In the genomic region with DNA sequence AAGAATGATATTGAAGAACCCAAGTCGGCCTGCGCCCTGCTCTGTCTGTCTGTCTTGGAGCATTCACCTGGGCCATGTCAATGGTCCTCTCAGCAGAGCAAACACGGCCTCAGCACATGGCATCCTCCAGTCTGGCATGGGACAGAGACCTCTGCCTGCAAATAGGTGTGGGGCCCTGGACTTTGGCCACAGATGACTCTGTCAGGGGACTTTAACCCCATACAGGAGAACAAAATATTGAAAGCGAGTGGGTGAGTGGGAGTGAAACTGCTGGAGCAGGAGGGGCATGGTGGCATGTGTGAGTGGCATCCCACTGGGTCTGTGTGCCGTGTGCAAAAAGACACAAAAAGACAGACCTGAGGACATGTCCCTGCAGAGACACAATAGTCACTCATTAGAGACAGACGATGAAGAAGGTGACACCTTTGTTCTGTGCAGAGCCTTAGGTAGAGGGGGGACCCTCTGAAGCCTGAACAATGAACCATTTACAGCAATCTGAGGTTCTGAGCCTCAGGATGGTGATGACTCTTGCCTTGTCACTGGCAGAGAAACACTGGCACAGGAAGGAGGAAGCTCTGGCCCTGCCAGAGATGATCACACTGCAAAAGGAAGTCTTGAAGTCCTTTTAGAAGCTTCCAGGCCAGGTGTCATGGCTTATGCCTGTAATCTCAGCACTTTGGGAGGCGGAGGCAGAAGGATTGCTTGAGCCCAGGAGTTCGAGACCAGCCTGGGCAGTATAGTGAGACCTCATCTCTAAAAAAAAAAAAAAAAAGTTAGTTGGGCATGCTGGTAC, we compare ENCODE assay signal across 12 cellular contexts. TPM values are rescaled to one million over a fixed set of nuclear protein-coding genes. Genes with fewer than 3 reads are reported as not detected.
A peak's percentile ranks its signal among the peaks of the same experiment; 100 is the strongest.
DNase-seq lines count a peak whose midpoint lies in the region; ATAC-seq and TF ChIP-seq lines count a peak whose summit lies in the region.
"Had no signal": no experiment of that assay in that cellular context is flagged by ENCODE, and none has a peak within 500 bp of the region (broad histone marks: within the 10 kb centered on the region; RNA-seq: fewer than 3 reads in every experiment).

No MANE protein-coding gene starts in this region.

- H3K79me1 ChIP-seq in trophoblast cell (ENCODE audit: low read length) = no peaks in the 10 kb centered on the region

- no peak for DNase-seq in activated naive CD8-positive, alpha-beta T cell treated with anti-CD3 and anti-CD28 coated beads, Interleukin-2, amount 10 ng/mL, durations not matched to agents 7 days and 5 days
- DNase-seq in mucosa of gallbladder (ENCODE audit: low spot score) (peak; percentile 43), trophoblast cell (no peak), COLO668 (lab: John Stamatoyannopoulos, UW; ENCODE audit: unreplicated experiment) (no peak), cortex of kidney (lab: John Stamatoyannopoulos, UW) (no peak)
- DNase-seq: activated gamma-delta T cell treated with Interleukin-2 at 50 U/mL for 16 hours, HFFc6, SJCRH30 had no signal

- POLR2A ChIA-PET in activated naive CD8-positive, alpha-beta T cell treated with anti-CD3 and anti-CD28 coated beads, Interleukin-2, amount 10 ng/mL, durations not matched to agents 7 days and 5 days (lab: Charles Lee) = interaction anchor here (0.6 to 2.7 kb wide), 4 partner anchors 27 to 319 kb away, joined by 3 to 16 read pairs (median 3); a partner anchor contains a TSS

- H3K9ac ChIP-seq in trophoblast cell (ENCODE audit: low read length) = no peak overlapping the region

- no peak overlapping the region for H3K23ac ChIP-seq in trophoblast cell (ENCODE audit: low read length)

- H2AFZ ChIP-seq in trophoblast cell (ENCODE audit: insufficient read depth, low read length, poor library complexity) = no peak overlapping the region

- no peak overlapping the region for H4K8ac ChIP-seq in trophoblast cell (ENCODE audit: low read depth, low read length)

- H4K91ac ChIP-seq in trophoblast cell (ENCODE audit: low read depth, low read length) = no peak overlapping the region

- H2AK5ac ChIP-seq in trophoblast cell (ENCODE audit: low read length) = no peak overlapping the region

- H3K4me1 ChIP-seq in trophoblast cell (ENCODE audit: control insufficient read depth in 1 of 2, insufficient read depth in 2 of 2, low read length in 2 of 2) = peaks cover 5% of the 10 kb centered on the region in 2 experiments

- H3K4me3 Mint-ChIP-seq in activated naive CD8-positive, alpha-beta T cell treated with anti-CD3 and anti-CD28 coated beads, Interleukin-2, amount 10 ng/mL, durations not matched to agents 7 days and 5 days = no peak overlapping the region

- no CpG with 5 or more reads among the region's 8 CpGs for WGBS in trophoblast cell (ENCODE audit: extremely low coverage, insufficient coverage, insufficient read length)

- no peak overlapping the region for H2BK5ac ChIP-seq in trophoblast cell (ENCODE audit: low read depth, low read length, poor library complexity)

- no peak for ATAC-seq in activated naive CD8-positive, alpha-beta T cell treated with anti-CD3 and anti-CD28 coated beads, Interleukin-2, amount 10 ng/mL, durations not matched to agents 7 days and 5 days (ENCODE audit: low read depth)
- no peak for ATAC-seq in GM18519 (IDR thresholded peaks at IDR 0.05; ENCODE audit: low FRiP score, unreplicated experiment)

- H3K36me3 ChIP-seq in KOPT-K1 (ENCODE audit: insufficient read depth, low read length) (no peaks in the 10 kb centered on the region), trophoblast cell (ENCODE audit: control insufficient read depth in 1 of 2, insufficient read depth in 2 of 2, low read length in 2 of 2) (peaks cover 4% of the 10 kb centered on the region in 2 experiments)
- H3K36me3 ChIP-seq: SJCRH30 had no signal

- H3K14ac ChIP-seq in trophoblast cell (ENCODE audit: low read length) = no peak overlapping the region

- H2BK12ac ChIP-seq in trophoblast cell (ENCODE audit: low read length) = no peak overlapping the region

- no peaks in the 10 kb centered on the region for H3K27me3 Mint-ChIP-seq in activated naive CD8-positive, alpha-beta T cell treated with anti-CD3 and anti-CD28 coated beads, Interleukin-2, amount 10 ng/mL, durations not matched to agents 7 days and 5 days

- no peak overlapping the region for H3K4ac ChIP-seq in trophoblast cell (ENCODE audit: low read depth, low read length)

- H3K27ac Mint-ChIP-seq in activated naive CD8-positive, alpha-beta T cell treated with anti-CD3 and anti-CD28 coated beads, Interleukin-2, amount 10 ng/mL, durations not matched to agents 7 days and 5 days = peak overlapping the region; percentile 72
- H3K27ac Mint-ChIP-seq: HFFc6 had no signal

- H3K27me3 ChIP-seq in trophoblast cell (ENCODE audit: insufficient read depth, low read length) = peaks cover 3% of the 10 kb centered on the region
- H3K27me3 ChIP-seq: SJCRH30 had no signal

- no peak overlapping the region for H3K4me2 ChIP-seq in trophoblast cell (ENCODE audit: low read length)

- H3K4me1 Mint-ChIP-seq in activated naive CD8-positive, alpha-beta T cell treated with anti-CD3 and anti-CD28 coated beads, Interleukin-2, amount 10 ng/mL, durations not matched to agents 7 days and 5 days = peaks cover 34% of the 10 kb centered on the region

- no peak for TF ChIP-seq CTCF in C4-2B (conservative IDR thresholded peaks at IDR 0.05)

- no peak overlapping the region for H3K4me3 ChIP-seq in trophoblast cell (ENCODE audit: low read depth, low read length)
- H3K4me3 ChIP-seq: SJCRH30 had no signal

- no peak overlapping the region for H4K12ac ChIP-seq in trophoblast cell (ENCODE audit: low read depth, low read length)

- H3K27ac ChIP-seq in C4-2B (peak overlapping the region; percentile 94), KOPT-K1 (ENCODE audit: low read depth, low read length, poor library complexity, severe bottlenecking) (peak overlapping the region; percentile 34), trophoblast cell (ENCODE audit: low read depth, low read length) (no peak overlapping the region)
- H3K27ac ChIP-seq: SJCRH30 had no signal

- H3K9me3 ChIP-seq in KOPT-K1 (ENCODE audit: insufficient read depth, low read length, poor library complexity, severe bottlenecking) (no peaks in the 10 kb centered on the region), trophoblast cell (ENCODE audit: insufficient read depth, low read depth, low read length) (no peaks in the 10 kb centered on the region)
- H3K9me3 ChIP-seq: SJCRH30 had no signal

- no peaks in the 10 kb centered on the region for H3K9me3 Mint-ChIP-seq in activated naive CD8-positive, alpha-beta T cell treated with anti-CD3 and anti-CD28 coated beads, Interleukin-2, amount 10 ng/mL, durations not matched to agents 7 days and 5 days
- H3K9me3 Mint-ChIP-seq: HFFc6 had no signal

- peaks cover 19% of the 10 kb centered on the region for H3K36me3 Mint-ChIP-seq in activated naive CD8-positive, alpha-beta T cell treated with anti-CD3 and anti-CD28 coated beads, Interleukin-2, amount 10 ng/mL, durations not matched to agents 7 days and 5 days

- H2BK120ac ChIP-seq in trophoblast cell (ENCODE audit: insufficient read depth, low read length, poor library complexity) = no peak overlapping the region

- H3K18ac ChIP-seq in trophoblast cell (ENCODE audit: low read length) = no peak overlapping the region

- H3K79me2 ChIP-seq in trophoblast cell (ENCODE audit: control insufficient read depth, insufficient read depth, low read length, poor library complexity) = no peaks in the 10 kb centered on the region

RNA-seq across cellular contexts. Expression of a gene that starts 7.5 kb away (rescaled TPM):
- 10 to 100 TPM; 46.6 to 52.1 TPM for total RNA-seq in activated naive CD8-positive, alpha-beta T cell treated with anti-CD3 and anti-CD28 coated beads, Interleukin-2, amount 10 ng/mL, durations not matched to agents 7 days and 5 days
- total RNA-seq in mucosa of gallbladder = 1.4 TPM
- polyA plus RNA-seq in trophoblast cell (2013) = 0.29 and 0.37 TPM in 2 replicates
- total RNA-seq: renal cortical epithelial cell had no signal

RNA-seq across cellular contexts. Expression of a gene that starts 9.5 kb away (rescaled TPM):
- total RNA-seq in activated naive CD8-positive, alpha-beta T cell treated with anti-CD3 and anti-CD28 coated beads, Interleukin-2, amount 10 ng/mL, durations not matched to agents 7 days and 5 days = 1 to 10 TPM; 2.6 to 3.0 TPM
- total RNA-seq in mucosa of gallbladder = 32.1 TPM
- 0.04 TPM in 2 replicates for polyA plus RNA-seq in trophoblast cell (2013)
- total RNA-seq: SJCRH30 had no signal

RNA-seq across cellular contexts. Expression of a gene that starts 13.7 kb away (rescaled TPM):
- 10 to 100 TPM; 36.2 to 43.5 TPM for total RNA-seq in activated naive CD8-positive, alpha-beta T cell treated with anti-CD3 and anti-CD28 coated beads, Interleukin-2, amount 10 ng/mL, durations not matched to agents 7 days and 5 days
- total RNA-seq in mucosa of gallbladder = 293 TPM
- 441 and 482 TPM in 2 replicates for polyA plus RNA-seq in trophoblast cell (2013)

RNA-seq across cellular contexts. Expression of a gene that starts 26.9 kb away (rescaled TPM):
- 100 to 1,000 TPM; 108 to 118 TPM for total RNA-seq in activated naive CD8-positive, alpha-beta T cell treated with anti-CD3 and anti-CD28 coated beads, Interleukin-2, amount 10 ng/mL, durations not matched to agents 7 days and 5 days
- 175 TPM for total RNA-seq in mucosa of gallbladder
- polyA plus RNA-seq in trophoblast cell (2013) = 219 and 234 TPM in 2 replicates

RNA-seq across cellular contexts. Expression of a gene that starts 41.8 kb away (rescaled TPM):
- under 1 TPM; 0.30 to 0.51 TPM for total RNA-seq in activated naive CD8-positive, alpha-beta T cell treated with anti-CD3 and anti-CD28 coated beads, Interleukin-2, amount 10 ng/mL, durations not matched to agents 7 days and 5 days
- 12.3 TPM for total RNA-seq in mucosa of gallbladder
- 2.2 and 2.9 TPM in 2 replicates for polyA plus RNA-seq in trophoblast cell (2013)

Comparison
In these comparisons a context has a peak if more than half of its experiments do, and no peak if none do; other contexts are left out.
1. RNA of a gene that starts 7.5 kb away (total RNA-seq): 46.6 to 52.1 TPM in activated naive CD8-positive, alpha-beta T cell treated with anti-CD3 and anti-CD28 coated beads, Interleukin-2, amount 10 ng/mL, durations not matched to agents 7 days and 5 days; 1.4 TPM in mucosa of gallbladder (single experiment); every median in the first group is over 10 times any median in the second.